In the genomic region with DNA sequence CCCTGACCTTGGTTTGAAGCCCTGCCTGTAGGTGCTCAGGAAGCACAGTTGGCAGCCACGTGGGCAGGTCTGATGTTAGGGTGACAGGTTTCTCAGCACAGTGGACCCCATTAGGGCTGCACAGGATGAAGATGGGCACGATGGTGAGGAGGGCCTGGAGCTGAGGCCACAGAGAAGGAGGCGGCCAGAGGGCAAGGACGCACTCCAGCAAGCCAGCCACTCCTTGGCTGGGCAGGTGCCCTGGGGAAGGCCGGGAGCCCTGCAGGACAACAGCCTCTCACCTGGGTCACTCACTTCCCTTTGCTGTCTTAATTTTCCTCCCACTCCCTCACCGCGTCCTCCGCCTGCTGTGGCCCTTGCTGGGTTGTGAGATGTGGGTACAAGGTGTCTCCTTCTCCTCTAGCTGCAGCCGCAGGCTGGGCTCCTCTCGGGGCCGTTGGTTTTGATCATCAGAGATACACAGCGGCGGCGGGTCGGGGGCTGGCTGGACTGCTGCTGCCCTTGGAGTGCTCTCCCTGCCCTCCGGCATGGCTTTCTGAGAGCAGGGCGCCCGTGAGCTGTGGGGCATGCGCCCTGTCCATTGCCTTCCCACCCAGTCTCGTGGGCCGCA, we compare ENCODE assay signal across 19 cellular contexts. TPM values are rescaled to one million over a fixed set of nuclear protein-coding genes. Genes with fewer than 3 reads are reported as not detected.
DNase-seq lines count a peak whose midpoint lies in the region; ATAC-seq and TF ChIP-seq lines count a peak whose summit lies in the region.
"Had no signal": no experiment of that assay in that cellular context is flagged by ENCODE, and none has a peak within 500 bp of the region (broad histone marks: within the 10 kb centered on the region; RNA-seq: fewer than 3 reads in every experiment).

No MANE protein-coding gene starts in this region.

- H3K27ac Mint-ChIP-seq in T-helper 17 cell = peak overlapping the region; percentile 32
- H3K27ac Mint-ChIP-seq: CD4-positive, alpha-beta T cell had no signal

- H4K8ac ChIP-seq in mesenchymal stem cell (ENCODE audit: low read length) = no peak overlapping the region

- H2BK15ac ChIP-seq in mesenchymal stem cell (ENCODE audit: low read depth, poor library complexity, severe bottlenecking) = no peak overlapping the region

- peak overlapping the region in 9 of 10 donors; percentile 36 to 94 (median 68) for H3K27ac ChIP-seq in heart right ventricle
- peak overlapping the region; percentile 17 to 27 for H3K27ac ChIP-seq in lung (ENCODE audit: low read depth in 1 of 2, low read length in 1 of 2)
- H3K27ac ChIP-seq in stomach = peak overlapping the region; percentile 35 to 78 (median 69)
- no peak overlapping the region for H3K27ac ChIP-seq in mesenchymal stem cell (ENCODE audit: low read length, poor library complexity, severe bottlenecking)
- H3K27ac ChIP-seq: HL-60 had no signal

- no peak overlapping the region for H3K9ac ChIP-seq in mesenchymal stem cell (ENCODE audit: low read length)

- H3K23ac ChIP-seq in mesenchymal stem cell (ENCODE audit: low read length in 2 of 2) = no peak overlapping the region

- intact Hi-C loops in heart right ventricle (cut with DNase I) (loop anchor here in 1 of 10 donors (5.0 kb wide), 1 partner anchor 62 kb away; a partner anchor contains a TSS), left cardiac atrium (cut with DNase I) (no loop called here), stomach (cut with DNase I; ENCODE audit: low total_unique reads) (no loop called here)

- ATAC-seq in heart right ventricle (no peak), left cardiac atrium (no peak), T-helper 17 cell (no peak), lung (ENCODE audit: insufficient read depth, low FRiP score) (no peak)
- no peak for ATAC-seq in stimulated activated naive CD8-positive, alpha-beta T cell treated with anti-CD3 and anti-CD28 coated beads, Interleukin-15, Interleukin-2, amounts not matched to agents 100 U/mL and 50 U/mL, for 24 hours
- ATAC-seq: GM12878 had no signal

- H2BK12ac ChIP-seq in mesenchymal stem cell (ENCODE audit: low read length in 2 of 2) = no peak overlapping the region

- H2AK5ac ChIP-seq in mesenchymal stem cell (ENCODE audit: low read length, severe bottlenecking) = no peak overlapping the region

- H2BK120ac ChIP-seq in mesenchymal stem cell (ENCODE audit: low read depth, low read length) = no peak overlapping the region

- peaks cover 2% of the 10 kb centered on the region for H3K36me3 Mint-ChIP-seq in T-helper 17 cell (ENCODE audit: low read depth)

- no peak overlapping the region for H3K14ac ChIP-seq in mesenchymal stem cell (ENCODE audit: low read length in 2 of 2)

- TF ChIP-seq EP300 in stomach (IDR thresholded peaks at IDR 0.05) = no peak

- H3K4me3 Mint-ChIP-seq in T-helper 17 cell = no peak overlapping the region
- H3K4me3 Mint-ChIP-seq: CD4-positive, alpha-beta T cell had no signal

- H3K9me3 ChIP-seq in heart right ventricle = no peaks in the 10 kb centered on the region
- no peaks in the 10 kb centered on the region for H3K9me3 ChIP-seq in T-helper 17 cell (ENCODE audit: control insufficient read depth, low read length, poor library complexity, severe bottlenecking)
- no peaks in the 10 kb centered on the region for H3K9me3 ChIP-seq in lung (ENCODE audit: control insufficient read depth in 2 of 2, insufficient read depth in 1 of 2, low read length in 1 of 2)
- no peaks in the 10 kb centered on the region for H3K9me3 ChIP-seq in stomach
- H3K9me3 ChIP-seq in mesenchymal stem cell (ENCODE audit: control insufficient read depth, low read length) = no peaks in the 10 kb centered on the region

- no peaks in the 10 kb centered on the region for H3K27me3 Mint-ChIP-seq in T-helper 17 cell
- H3K27me3 Mint-ChIP-seq: CD4-positive, alpha-beta T cell had no signal

- H3K79me1 ChIP-seq in mesenchymal stem cell (replicated peaks; ENCODE audit: low read length, poor library complexity, severe bottlenecking) = peaks cover 36% of the 10 kb centered on the region

- peaks cover 35% of the 10 kb centered on the region for H3K4me1 Mint-ChIP-seq in T-helper 17 cell

- H3K18ac ChIP-seq in mesenchymal stem cell (ENCODE audit: low read depth in 1 of 2, low read length in 2 of 2) = no peak overlapping the region

- H3K4me3 ChIP-seq in heart right ventricle = peak overlapping the region in 1 of 10 donors; percentile 10
- no peak overlapping the region for H3K4me3 ChIP-seq in lung
- H3K4me3 ChIP-seq in stomach = no peak overlapping the region
- H3K4me3 ChIP-seq in mesenchymal stem cell (ENCODE audit: insufficient read depth in 1 of 2, low read depth in 1 of 2, low read length in 2 of 2) = no peak overlapping the region
- H3K4me3 ChIP-seq: GM12878 had no signal

- H3K4ac ChIP-seq in mesenchymal stem cell (ENCODE audit: low read depth in 1 of 2, low read length in 2 of 2) = no peak overlapping the region

- DNase-seq in heart right ventricle (no peak), left cardiac atrium (no peak), T-helper 17 cell (no peak), lung (ENCODE audit: low spot score) (no peak), stomach (no peak), SHP77 (lab: John Stamatoyannopoulos, UW) (no peak), mesenchymal stem cell (no peak)
- DNase-seq in stimulated activated naive CD8-positive, alpha-beta T cell treated with anti-CD3 and anti-CD28 coated beads, Interleukin-15, Interleukin-2, amounts not matched to agents 100 U/mL and 50 U/mL, for 24 hours = no peak
- DNase-seq: Calu3; CD4-positive, alpha-beta T cell; KG1; NCI-H1092 treated with DMSO at 0.1 percent for 48 hours; NCI-H1694; NCI-H526 treated with DMSO at 0.1 percent for 48 hours; NK-92 treated with Interleukin-12 subunit alpha and Interleukin-12 subunit beta, amount 100 ng/mL, for 24 hours had no signal

- 71 to 73% methylated on average over 21 of the region's 21 CpGs for WGBS in heart right ventricle, 2 donors
- 74 to 86% methylated on average over 21 of the region's 21 CpGs for WGBS in lung, 2 donors
- 71 to 85% (median 73%) methylated on average over 14 to 21 of the region's 21 CpGs for WGBS in stomach, 5 donors
- WGBS in mesenchymal stem cell = 95% methylated on average over 20 of the region's 21 CpGs

- peaks cover 0 to 29% (median 0%) of the 10 kb centered on the region in 9 donors for H3K36me3 ChIP-seq in heart right ventricle
- H3K36me3 ChIP-seq in lung (ENCODE audit: control insufficient read depth in 2 of 2, insufficient read depth in 2 of 2, low read length in 2 of 2) = peaks cover 0 to 11% of the 10 kb centered on the region in 2 donors
- peaks cover 0 to 27% (median 21%) of the 10 kb centered on the region in 4 donors for H3K36me3 ChIP-seq in stomach
- H3K36me3 ChIP-seq in mesenchymal stem cell (ENCODE audit: control insufficient read depth in 1 of 2, insufficient read depth in 2 of 2, low read depth in 1 of 2, low read length in 2 of 2) = peaks cover 16 to 61% of the 10 kb centered on the region in 2 experiments

- no peak overlapping the region for H4K91ac ChIP-seq in mesenchymal stem cell (ENCODE audit: low read length)

- H2AFZ ChIP-seq in mesenchymal stem cell (ENCODE audit: low read depth, low read length) = no peak overlapping the region

- TF ChIP-seq CTCF in heart right ventricle (IDR thresholded peaks at IDR 0.05) (no peak), lung (IDR thresholded peaks at IDR 0.05; ENCODE audit: control extremely low read depth, extremely low read depth) (no peak), stomach (IDR thresholded peaks at IDR 0.05) (no peak)

- peaks cover 16 to 100% (median 80%) of the 10 kb centered on the region in 9 donors for H3K4me1 ChIP-seq in heart right ventricle
- H3K4me1 ChIP-seq in lung (ENCODE audit: control insufficient read depth in 2 of 2, insufficient read depth in 2 of 2, low read length in 2 of 2) = peaks cover 8 to 19% of the 10 kb centered on the region in 2 donors
- H3K4me1 ChIP-seq in stomach = peaks cover 31 to 84% (median 78%) of the 10 kb centered on the region in 4 donors
- H3K4me1 ChIP-seq in mesenchymal stem cell (ENCODE audit: control insufficient read depth, insufficient read depth, low read depth, low read length) = peaks cover 23% of the 10 kb centered on the region

- no peak for TF ChIP-seq POLR2A in stomach (IDR thresholded peaks at IDR 0.05)

- H3K27me3 ChIP-seq in heart right ventricle = no peaks in the 10 kb centered on the region
- H3K27me3 ChIP-seq in lung (ENCODE audit: control insufficient read depth, insufficient read depth) = no peaks in the 10 kb centered on the region
- no peaks in the 10 kb centered on the region for H3K27me3 ChIP-seq in stomach
- no peaks in the 10 kb centered on the region for H3K27me3 ChIP-seq in mesenchymal stem cell (ENCODE audit: control insufficient read depth in 1 of 2, insufficient read depth in 1 of 2, low read length in 2 of 2)

- H3K4me2 ChIP-seq in mesenchymal stem cell (ENCODE audit: low read length, poor library complexity, severe bottlenecking) = no peak overlapping the region

- no peak overlapping the region for H2BK5ac ChIP-seq in mesenchymal stem cell (ENCODE audit: low read depth, low read length, poor library complexity, severe bottlenecking)

RNA-seq across cellular contexts. Expression of a gene that starts 5.7 kb away (rescaled TPM):
- total RNA-seq in heart right ventricle = 10 to 100 TPM; 35.4 to 55.7 (median 41.7) TPM
- 10 to 100 TPM; 12.6 to 30.3 TPM for polyA plus RNA-seq in heart right ventricle
- 10 to 100 TPM; 40.1 to 41.2 TPM for total RNA-seq in left cardiac atrium
- 10 to 100 TPM; 59.9 to 67.9 TPM for total RNA-seq in T-helper 17 cell
- 10 to 100 TPM; 36.4 to 48.0 TPM for total RNA-seq in lung
- polyA plus RNA-seq in lung = 10 to 100 TPM; 13.2 to 19.1 TPM
- total RNA-seq in stomach = 10 to 100 TPM; 23.2 to 83.4 (median 66.3) TPM
- polyA plus RNA-seq in stomach = 10 to 100 TPM; 15.1 to 19.7 (median 19.7) TPM
- 22.3 TPM for polyA plus RNA-seq in mesenchymal stem cell (2013, experiment 1 of 2)
- polyA plus RNA-seq in mesenchymal stem cell (2013, experiment 2 of 2) = 22.7 TPM

RNA-seq across cellular contexts. Expression of a gene that starts 23.9 kb away (rescaled TPM):
- not detected for total RNA-seq in heart right ventricle
- not detected for polyA plus RNA-seq in heart right ventricle
- not detected for total RNA-seq in left cardiac atrium
- not detected for total RNA-seq in T-helper 17 cell
- not detected for total RNA-seq in lung
- not detected for polyA plus RNA-seq in lung
- total RNA-seq in stomach = not detected
- polyA plus RNA-seq in stomach = not detected
- polyA plus RNA-seq in mesenchymal stem cell (2013, experiment 1 of 2) = not detected
- polyA plus RNA-seq in mesenchymal stem cell (2013, experiment 2 of 2) = not detected
- total RNA-seq: A673; Calu3; CD4-positive, alpha-beta T cell; GM12878; MCF 10A had no signal
- polyA plus RNA-seq: GM12878 had no signal

RNA-seq across cellular contexts. Expression of a gene that starts 58.8 kb away (rescaled TPM):
- total RNA-seq in heart right ventricle (10 to 100 TPM; 67.7 to 97.0 (median 73.2) TPM), left cardiac atrium (10 to 100 TPM; 57.9 to 76.9 TPM), T-helper 17 cell (10 to 100 TPM; 47.3 to 54.2 TPM), lung (100 to 1,000 TPM in 1 of 2 donors, 10 to 100 TPM in 1; 43.1 to 104 TPM), stomach (100 to 1,000 TPM in 2 of 5 donors, 10 to 100 TPM in 3; 42.0 to 130 (median 68.4) TPM)
- polyA plus RNA-seq in heart right ventricle (100 to 1,000 TPM in 1 of 2 donors, 10 to 100 TPM in 1; 81.9 to 192 TPM), lung (100 to 1,000 TPM; 108 to 140 TPM), stomach (10 to 100 TPM; 82.3 to 91.3 (median 85.0) TPM)
- polyA plus RNA-seq in mesenchymal stem cell (2013, experiment 1 of 2) = 99.6 TPM
- polyA plus RNA-seq in mesenchymal stem cell (2013, experiment 2 of 2) = 97.9 TPM
